In genomic region chr4:66506985-66507384, GRCh38 we compare ENCODE assay signal across 34 cellular contexts.
"Had no signal": no experiment of that assay in that cellular context is flagged by ENCODE, and none has a peak within 500 bp of the region (broad histone marks: within the 10 kb centered on the region; RNA-seq: fewer than 3 reads in every experiment).

No MANE protein-coding gene starts in this region.

- H3K27me3 ChIP-seq: MG63 had no signal

- H3K36me3 ChIP-seq: MG63 had no signal

- DNase-seq: Karpas-422, Kasumi-1, KG1, MG63, MM.1S, MV-4-11, NCI-H1048, NCI-H1092, NCI-H1092 treated with DMSO at 0.1 percent for 48 hours, NCI-H1105, NCI-H1105 treated with DMSO at 0.1 percent for 48 hours, NCI-H1417, NCI-H1417 treated with DMSO at 0.1 percent for 48 hours, NCI-H1436, NCI-H1436 treated with DMSO at 0.1 percent for 48 hours, NCI-H146, NCI-H1694, NCI-H1694 treated with DMSO at 0.1 percent for 48 hours, NCI-H187, NCI-H187 treated with DMSO at 0.1 percent for 48 hours, NCI-H1930, NCI-H2029, NCI-H2029 treated with DMSO at 0.1 percent for 48 hours, NCI-H2081, NCI-H2081 treated with DMSO at 0.1 percent for 48 hours, NCI-H2107, NCI-H2171, NCI-H2171 treated with DMSO at 0.1 percent for 48 hours, NCI-H2227 treated with DMSO at 0.1 percent for 48 hours, NCI-H226, NCI-H345, NCI-H446, NCI-H446 treated with DMSO at 0.1 percent for 48 hours had no signal

- H3K27ac ChIP-seq: KMS-11 had no signal

- H3K4me3 ChIP-seq: MG63 had no signal

- H3K9me3 ChIP-seq: MG63 had no signal
